Comparison of ENCODE assay signal across 1 cellular context in genomic region chr10:95657250-95657649, GRCh38.
TF ChIP-seq lines count a peak whose summit lies in the region.

No MANE protein-coding gene starts in this region.

TF ChIP-seq in GM12878, 131 proteins besides CTCF, POLR2A, EP300 and RAD21:
- TF ChIP-seq MTA2 (IDR thresholded peaks at IDR 0.05; ENCODE audit: low read depth): no peak
- no peak for TF ChIP-seq ZNF274 (IDR thresholded peaks at IDR 0.05; ENCODE audit: insufficient read depth, insufficient read length)
- TF ChIP-seq SREBF2 (IDR thresholded peaks at IDR 0.05; ENCODE audit: low read length): no peak
- TF ChIP-seq EGR1 (IDR thresholded peaks at IDR 0.05; ENCODE audit: borderline replicate concordance in 1 of 2, low read depth in 2 of 2, low read length in 2 of 2): no peak
- no peak for TF ChIP-seq SIN3A (IDR thresholded peaks at IDR 0.05; ENCODE audit: low read depth, low read length)
- no peak for TF ChIP-seq LARP7 (IDR thresholded peaks at IDR 0.05)
- TF ChIP-seq PBX3 (IDR thresholded peaks at IDR 0.05; ENCODE audit: insufficient replicate concordance, low read depth, low read length): no peak
- TF ChIP-seq NFIC (IDR thresholded peaks at IDR 0.05; ENCODE audit: low read depth, low read length): no peak
- TF ChIP-seq WRNIP1 (IDR thresholded peaks at IDR 0.05; ENCODE audit: borderline replicate concordance, low read depth, low read length): no peak
- TF ChIP-seq ATF2 (IDR thresholded peaks at IDR 0.05; ENCODE audit: low read length): no peak
- TF ChIP-seq BCLAF1 (IDR thresholded peaks at IDR 0.05): no peak
- no peak for TF ChIP-seq DPF2 (IDR thresholded peaks at IDR 0.05)
